8 cellular contexts compared by ENCODE assay signal in the genomic region with DNA sequence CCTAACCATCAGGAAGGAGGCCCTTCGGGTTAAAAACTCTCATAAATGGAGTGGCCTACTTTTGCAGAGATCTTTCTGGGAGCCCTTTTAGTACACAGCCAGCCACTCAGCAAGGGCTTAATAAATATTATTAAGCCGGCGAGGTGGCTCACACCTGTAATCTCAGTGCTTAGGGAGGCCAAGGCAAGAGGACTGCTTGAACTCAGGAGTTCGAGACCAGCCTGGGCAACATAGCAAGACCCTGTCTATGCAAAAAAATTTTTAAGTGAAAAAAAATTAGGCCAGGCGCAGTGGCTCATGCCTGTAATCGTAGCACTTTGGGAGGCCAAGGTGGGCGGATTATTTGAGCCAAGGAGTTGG. TPM values are rescaled to one million over a fixed set of nuclear protein-coding genes. Genes with fewer than 3 reads are reported as not detected.
DNase-seq lines count a peak whose midpoint lies in the region; ATAC-seq, FAIRE-seq and TF ChIP-seq lines count a peak whose summit lies in the region.

No MANE protein-coding gene starts in this region.

- intact Hi-C loops in Caco-2 (cut with micrococcal nuclease; ENCODE audit: unreplicated experiment) = no loop called here
- intact Hi-C loops in PC-9 (cut with micrococcal nuclease; ENCODE audit: unreplicated experiment) = loop anchor here (5.0 kb wide), 1 partner anchor 41 kb away; the partner anchor contains the start of gene SPC24
- intact Hi-C loops in pancreas (cut with DNase I) = no loop called here
- intact Hi-C loops in lower leg skin (cut with DNase I; ENCODE audit: low total_unique reads) = no loop called here

- TF ChIP-seq CTCF in Caco-2 (IDR thresholded peaks at IDR 0.05; ENCODE audit: insufficient read depth in 1 of 2, low read depth in 1 of 2, low read length in 1 of 2, severe bottlenecking in 1 of 2, unreplicated experiment in 1 of 2) = no peak
- no peak for TF ChIP-seq CTCF in PC-9 (conservative IDR thresholded peaks at IDR 0.05)
- no peak for TF ChIP-seq CTCF in endothelial cell (IDR thresholded peaks at IDR 0.05; ENCODE audit: unreplicated experiment)
- no peak for TF ChIP-seq CTCF in pancreas (IDR thresholded peaks at IDR 0.05)
- TF ChIP-seq CTCF in lower leg skin (IDR thresholded peaks at IDR 0.05) = no peak

- no peaks in the 10 kb centered on the region for H3K79me2 ChIP-seq in PC-9 (ENCODE audit: low read depth)

- H3F3A ChIP-seq in PC-9 (ENCODE audit: insufficient read depth, low read depth) = peaks cover 24% of the 10 kb centered on the region; the same call in 1 of the 2 replicates

- H3K9me3 ChIP-seq in Caco-2 (no peaks in the 10 kb centered on the region), PC-9 (ENCODE audit: insufficient read depth, low read depth) (no peaks in the 10 kb centered on the region), pancreas (no peaks in the 10 kb centered on the region)

- H3K4me1 Mint-ChIP-seq in Caco-2 (ENCODE audit: low read depth, unreplicated experiment) = no peaks in the 10 kb centered on the region
- peaks cover 14% of the 10 kb centered on the region for H3K4me1 Mint-ChIP-seq in endothelial cell (ENCODE audit: unreplicated experiment)

- no peak overlapping the region for H3K27ac Mint-ChIP-seq in Caco-2 (ENCODE audit: unreplicated experiment)
- H3K27ac Mint-ChIP-seq in endothelial cell (ENCODE audit: unreplicated experiment) = peak overlapping the region; percentile 64

- no peaks in the 10 kb centered on the region for H3K9me3 Mint-ChIP-seq in Caco-2 (ENCODE audit: unreplicated experiment)
- no peaks in the 10 kb centered on the region for H3K9me3 Mint-ChIP-seq in endothelial cell (ENCODE audit: unreplicated experiment)

- CTCF ChIA-PET in Caco-2 (lab: Charles Lee) = interaction anchor here (0.6 kb wide), 1 partner anchor 64 kb away, joined by 4 read pairs; the partner anchor contains the start of gene DOCK6
- CTCF ChIA-PET in PC-9 (lab: Charles Lee) = interaction anchor here (0.6 kb wide), 1 partner anchor 44 kb away, joined by 3 read pairs; no protein-coding TSS in a partner anchor

- H3K4me3 Mint-ChIP-seq in Caco-2 (ENCODE audit: unreplicated experiment) (peak overlapping the region; percentile 88), endothelial cell (ENCODE audit: unreplicated experiment) (peak overlapping the region; percentile 91)

- H3K27ac ChIP-seq in PC-9 = peak overlapping the region; percentile 37
- H3K27ac ChIP-seq in pancreas = peak overlapping the region; percentile 60 to 86 (median 76)

- no peaks in the 10 kb centered on the region for H3K27me3 Mint-ChIP-seq in Caco-2 (ENCODE audit: insufficient read depth, unreplicated experiment)
- H3K27me3 Mint-ChIP-seq in endothelial cell (ENCODE audit: unreplicated experiment) = peaks cover 18% of the 10 kb centered on the region

- BruUV-seq in Caco-2 (replicated peaks; lab: Mats Ljungman, UMichigan) = no TSS peak
- BruUV-seq in PC-9 (replicated peaks; lab: Mats Ljungman, UMichigan) = no TSS peak

- H3K27me3 ChIP-seq in Caco-2 (replicated peaks; ENCODE audit: control insufficient read depth, insufficient read depth, low read length) (no peaks in the 10 kb centered on the region), PC-9 (ENCODE audit: insufficient read depth, low read depth) (no peaks in the 10 kb centered on the region), pancreas (no peaks in the 10 kb centered on the region)

- WGBS in pancreas, 2 donors = 57 to 70% methylated on average over 7 of the region's 7 CpGs
- WGBS in lower leg skin, 2 donors = 64 to 74% methylated on average over 7 of the region's 7 CpGs

- no peak for DNase-seq in Caco-2
- DNase-seq in PC-9 = no peak
- DNase-seq in endothelial cell (ENCODE audit: low spot score) = no peak
- no peak for DNase-seq in pancreas
- DNase-seq in iPS-NIHi7 (ENCODE audit: extremely low spot score) = no peak
- no peak for DNase-seq in activated effector memory CD4-positive, alpha-beta T cell treated with Interleukin-2 at 50 U/mL for 16 hours
- no peak for DNase-seq in lower leg skin (ENCODE audit: low spot score in 2 of 2)
- no peak for DNase-seq in NCI-H146 (lab: John Stamatoyannopoulos, UW)

- TF ChIP-seq POLR2A in lower leg skin (IDR thresholded peaks at IDR 0.05) = no peak

- ATAC-seq in pancreas = no peak

- H3K4me3 ChIP-seq in Caco-2 (ENCODE audit: low read depth, low read length) (peak overlapping the region; percentile 88), PC-9 (peak overlapping the region; percentile 76; the same call in 1 of the 2 replicates), pancreas (peak overlapping the region in 2 of 4 donors; percentile 57 to 61), lower leg skin (ENCODE audit: low read depth, poor library complexity, severe bottlenecking) (no peak overlapping the region)

- H2AFZ ChIP-seq in PC-9 = no peak overlapping the region

- H3K4me2 ChIP-seq in PC-9 = peak overlapping the region; percentile 94

- peaks cover 24% of the 10 kb centered on the region for H3K36me3 Mint-ChIP-seq in Caco-2 (ENCODE audit: insufficient read depth, unreplicated experiment)
- H3K36me3 Mint-ChIP-seq in endothelial cell (ENCODE audit: low read depth, unreplicated experiment) = peaks cover 26% of the 10 kb centered on the region

- no peaks in the 10 kb centered on the region; the same call in 1 of the 2 replicates for H3K36me3 ChIP-seq in Caco-2 (ENCODE audit: control insufficient read depth, insufficient read depth, low read length)
- H3K36me3 ChIP-seq in PC-9 (ENCODE audit: low read depth) = no peaks in the 10 kb centered on the region
- peaks cover 0 to 9% (median 6%) of the 10 kb centered on the region in 3 donors for H3K36me3 ChIP-seq in pancreas

- no peaks in the 10 kb centered on the region for H4K20me1 ChIP-seq in PC-9 (ENCODE audit: insufficient read depth)

- POLR2A ChIA-PET in Caco-2 (lab: Charles Lee) (interaction anchor here (0.6 to 1.5 kb wide), 4 partner anchors 52 to 371 kb away, joined by 3 to 6 read pairs (median 4); partner anchors contain the start of genes CCDC159 and TMEM205), PC-9 (lab: Charles Lee; ENCODE audit: unreplicated experiment) (interaction anchor here (0.6 to 0.7 kb wide), 3 partner anchors 33 to 182 kb away, joined by 4 to 10 read pairs (median 5); no protein-coding TSS in a partner anchor)

- no peaks in the 10 kb centered on the region for H3K4me1 ChIP-seq in Caco-2
- H3K4me1 ChIP-seq in PC-9 (replicated peaks; ENCODE audit: insufficient read depth) = peaks cover 10% of the 10 kb centered on the region; the same call in 1 of the 2 replicates
- peaks cover 0 to 5% (median 0%) of the 10 kb centered on the region in 3 donors for H3K4me1 ChIP-seq in pancreas

- H3K9me2 ChIP-seq in PC-9 (ENCODE audit: insufficient read depth) = no peaks in the 10 kb centered on the region

- FAIRE-seq in pancreas (lab: Jason Lieb, UNC) = no peak

RNA-seq across cellular contexts. Expression of gene KANK2, which starts 0.8 kb away (rescaled TPM):
- total RNA-seq in Caco-2 (2022) (17.6 and 21.2 TPM in 2 replicates), PC-9 (2021) (32.9 and 39.4 TPM in 2 replicates), endothelial cell (ENCODE audit: unreplicated experiment) (103 TPM), pancreas (10 to 100 TPM; 19.0 to 44.6 (median 25.5) TPM), lower leg skin (100 to 1,000 TPM in 1 of 4 donors, 10 to 100 TPM in 3; 28.7 to 117 (median 77.7) TPM)
- polyA plus RNA-seq in pancreas = 10 to 100 TPM; 34.7 to 48.7 TPM

RNA-seq across cellular contexts. Expression of gene ANGPTL8, which starts 41.3 kb away (rescaled TPM):
- not detected in 2 replicates for total RNA-seq in Caco-2 (2022)
- not detected in 2 replicates for total RNA-seq in PC-9 (2021)
- total RNA-seq in endothelial cell (ENCODE audit: unreplicated experiment) = not detected
- total RNA-seq in pancreas = 1 to 10 TPM in 2 of 6 donors, not detected in 4; 1.3 to 1.4 TPM
- 1 to 10 TPM in 1 of 2 donors, under 1 TPM in 1; 0.38 to 2.2 TPM for polyA plus RNA-seq in pancreas
- total RNA-seq in lower leg skin = not detected

RNA-seq across cellular contexts. Expression of gene SPC24, which starts 42.6 kb away (rescaled TPM):
- total RNA-seq in Caco-2 (2022) = 35.7 and 44.8 TPM in 2 replicates
- 50.9 and 59.2 TPM in 2 replicates for total RNA-seq in PC-9 (2021)
- total RNA-seq in endothelial cell (ENCODE audit: unreplicated experiment) = 17.0 TPM
- 1 to 10 TPM in 1 of 6 donors, under 1 TPM in 5; 0.20 to 1.4 (median 0.55) TPM for total RNA-seq in pancreas
- polyA plus RNA-seq in pancreas = under 1 TPM; 0.47 to 0.72 TPM
- 1 to 10 TPM in 2 of 4 donors, under 1 TPM in 2; 0.17 to 8.5 (median 0.82) TPM for total RNA-seq in lower leg skin
